8 cellular contexts compared by ENCODE assay signal in genomic region chr1:39738622-39739366, GRCh38. TPM values are rescaled to one million over a fixed set of nuclear protein-coding genes. Genes with fewer than 3 reads are reported as not detected.
A peak's percentile ranks its signal among the peaks of the same experiment; 100 is the strongest.
DNase-seq lines count a peak whose midpoint lies in the region; ATAC-seq and TF ChIP-seq lines count a peak whose summit lies in the region.

Gene PPIE, plus strand, starts transcription at chr1:39738882. Its CDS starts 19 bp downstream, at chr1:39738901.

- peak within 1 kb of the TSS; percentile 85 to 98 for H3K4me3 Mint-ChIP-seq in stimulated activated naive CD8-positive, alpha-beta T cell treated with anti-CD3 and anti-CD28 coated beads, Interleukin-15, amount 100 ng/mL, for 72 hours

- peak; percentile 99 for ATAC-seq in stimulated activated naive CD8-positive, alpha-beta T cell treated with anti-CD3 and anti-CD28 coated beads, Interleukin-15, amount 100 ng/mL, for 72 hours

- peaks cover 5 to 7% of the 10 kb centered on the region in 2 donors for H3K9me3 Mint-ChIP-seq in stimulated activated naive CD8-positive, alpha-beta T cell treated with anti-CD3 and anti-CD28 coated beads, Interleukin-15, amount 100 ng/mL, for 72 hours

- H2AFZ ChIP-seq in MM.1S (ENCODE audit: low read length) (peak within 1 kb of the TSS; percentile 89), neural cell (ENCODE audit: low read depth, low read length) (peak within 1 kb of the TSS; percentile 78)

- peak within 1 kb of the TSS; percentile 94 for H3K4me2 ChIP-seq in MM.1S (ENCODE audit: low read depth, low read length)
- H3K4me2 ChIP-seq in neural cell (ENCODE audit: low read length): peak within 1 kb of the TSS; percentile 75

- H3K4me3 ChIP-seq in MM.1S (ENCODE audit: low read length): peak within 1 kb of the TSS; percentile 92
- H3K4me3 ChIP-seq in fibroblast of villous mesenchyme (ENCODE audit: low read depth, low read length): peak within 1 kb of the TSS; percentile 98
- H3K4me3 ChIP-seq in neural cell (ENCODE audit: low read length): peak within 1 kb of the TSS; percentile 76

- H3K27ac ChIP-seq in MM.1S (ENCODE audit: low read length) (peak within 1 kb of the TSS; percentile 24; the same call in 1 of the 2 replicates), neural cell (ENCODE audit: low read length) (peak within 1 kb of the TSS; percentile 75)

- H3K4me1 ChIP-seq in MM.1S (ENCODE audit: low read length): peaks cover 41% of the 10 kb centered on the region

- H3F3A ChIP-seq in MM.1S (ENCODE audit: insufficient read depth, low read length) (peaks cover 6% of the 10 kb centered on the region; the same call in 1 of the 2 replicates), neural cell (ENCODE audit: insufficient read depth, low read length, poor library complexity, severe bottlenecking) (no peaks in the 10 kb centered on the region)

- H3K9me2 ChIP-seq in MM.1S (replicated peaks; ENCODE audit: insufficient read depth, low read length): no peaks in the 10 kb centered on the region
- H3K9me2 ChIP-seq in neural cell (ENCODE audit: insufficient read depth, low read length): no peaks in the 10 kb centered on the region

- H3K9ac ChIP-seq in MM.1S (ENCODE audit: low read length): peak within 1 kb of the TSS; percentile 91
- H3K9ac ChIP-seq in neural cell (ENCODE audit: low read length): peak within 1 kb of the TSS; percentile 75

- peaks cover 8% of the 10 kb centered on the region; the same call in 1 of the 2 replicates for H3K36me3 ChIP-seq in MM.1S (replicated peaks; ENCODE audit: insufficient read depth, low read length)
- H3K36me3 ChIP-seq in neural cell (ENCODE audit: insufficient read depth, low read length): no peaks in the 10 kb centered on the region

- no peak for TF ChIP-seq RAD21 in neural cell (conservative IDR thresholded peaks at IDR 0.05)

- DNase-seq in DMS153 (lab: John Stamatoyannopoulos, UW) (peak; percentile 94), GOT3 (lab: John Stamatoyannopoulos, UW) (peak; percentile 60), MM.1S (peak; percentile 95), SIG-M5 treated with dmso at 0.1 percent for 504 hours (lab: John Stamatoyannopoulos, UW; ENCODE audit: unreplicated experiment) (peak; percentile 90), activated gamma-delta T cell (lab: John Stamatoyannopoulos, UW) (peak; percentile 61), fibroblast of villous mesenchyme (ENCODE audit: low read depth) (peak; percentile 90)
- peak; percentile 84 to 92 for DNase-seq in stimulated activated naive CD8-positive, alpha-beta T cell treated with anti-CD3 and anti-CD28 coated beads, Interleukin-15, amount 100 ng/mL, for 72 hours

- no peaks in the 10 kb centered on the region for H4K20me1 ChIP-seq in MM.1S (ENCODE audit: insufficient read depth, low read length)
- no peaks in the 10 kb centered on the region for H4K20me1 ChIP-seq in neural cell (ENCODE audit: insufficient read depth)

- no peaks in the 10 kb centered on the region for H3K9me3 ChIP-seq in MM.1S (replicated peaks; ENCODE audit: insufficient read depth, low read length)
- no peaks in the 10 kb centered on the region for H3K9me3 ChIP-seq in neural cell (ENCODE audit: low read length)

- H3K27me3 Mint-ChIP-seq in stimulated activated naive CD8-positive, alpha-beta T cell treated with anti-CD3 and anti-CD28 coated beads, Interleukin-15, amount 100 ng/mL, for 72 hours: peaks cover 19% of the 10 kb centered on the region

- peak within 1 kb of the TSS; percentile 94 to 99 for H3K27ac Mint-ChIP-seq in stimulated activated naive CD8-positive, alpha-beta T cell treated with anti-CD3 and anti-CD28 coated beads, Interleukin-15, amount 100 ng/mL, for 72 hours

- TF ChIP-seq CTCF in MM.1S (IDR thresholded peaks at IDR 0.05; ENCODE audit: low read length) (no peak), fibroblast of villous mesenchyme (IDR thresholded peaks at IDR 0.05; ENCODE audit: insufficient read depth, low read depth, low read length) (no peak), neural cell (IDR thresholded peaks at IDR 0.05; ENCODE audit: poor library complexity, severe bottlenecking) (no peak)

- H3K79me2 ChIP-seq in MM.1S (ENCODE audit: low read length) (peaks cover 45% of the 10 kb centered on the region), neural cell (replicated peaks; ENCODE audit: insufficient read depth, low read length) (peaks cover 10% of the 10 kb centered on the region)

- H3K27me3 ChIP-seq in MM.1S (replicated peaks; ENCODE audit: insufficient read depth, low read length): no peaks in the 10 kb centered on the region
- peaks cover 8% of the 10 kb centered on the region for H3K27me3 ChIP-seq in neural cell (ENCODE audit: insufficient read depth, low read depth, low read length)

- H3K4me1 Mint-ChIP-seq in stimulated activated naive CD8-positive, alpha-beta T cell treated with anti-CD3 and anti-CD28 coated beads, Interleukin-15, amount 100 ng/mL, for 72 hours: peaks cover 60% of the 10 kb centered on the region

- no peak for TF ChIP-seq EP300 in neural cell (conservative IDR thresholded peaks at IDR 0.05; ENCODE audit: poor library complexity, severe bottlenecking)

TF ChIP-seq in neural cell, 6 proteins besides CTCF, POLR2A, EP300 and RAD21:
- TF ChIP-seq MXI1 (conservative IDR thresholded peaks at IDR 0.05; ENCODE audit: poor library complexity, severe bottlenecking) (peak; percentile 90), EZH2 (IDR thresholded peaks at IDR 0.05; ENCODE audit: borderline replicate concordance, insufficient read depth, low read length, poor library complexity, severe bottlenecking) (no peak), REST (IDR thresholded peaks at IDR 0.05; ENCODE audit: borderline replicate concordance) (no peak), SMC3 (conservative IDR thresholded peaks at IDR 0.05; ENCODE audit: poor library complexity) (peak; percentile 28), POLR2AphosphoS5 (IDR thresholded peaks at IDR 0.05) (peak; percentile 79), TAF1 (IDR thresholded peaks at IDR 0.05; ENCODE audit: low read depth) (peak; percentile 1)

RNA-seq across cellular contexts. Expression of gene PPIE, which starts in this region (rescaled TPM):
- 23.8 and 31.1 TPM in 2 replicates for total RNA-seq in fibroblast of villous mesenchyme
- polyA plus RNA-seq in neural cell: 54.0 and 55.9 TPM in 2 replicates
- polyA minus RNA-seq in neural cell: 29.7 and 32.6 TPM in 2 replicates

Comparison
In these comparisons a context has a peak if more than half of its experiments do, and no peak if none do; other contexts are left out.
1. Peak in every context shown above with its lines: DNase-seq, ATAC-seq, H3K4me3 ChIP-seq and H3K27ac ChIP-seq.